In the genomic region with DNA sequence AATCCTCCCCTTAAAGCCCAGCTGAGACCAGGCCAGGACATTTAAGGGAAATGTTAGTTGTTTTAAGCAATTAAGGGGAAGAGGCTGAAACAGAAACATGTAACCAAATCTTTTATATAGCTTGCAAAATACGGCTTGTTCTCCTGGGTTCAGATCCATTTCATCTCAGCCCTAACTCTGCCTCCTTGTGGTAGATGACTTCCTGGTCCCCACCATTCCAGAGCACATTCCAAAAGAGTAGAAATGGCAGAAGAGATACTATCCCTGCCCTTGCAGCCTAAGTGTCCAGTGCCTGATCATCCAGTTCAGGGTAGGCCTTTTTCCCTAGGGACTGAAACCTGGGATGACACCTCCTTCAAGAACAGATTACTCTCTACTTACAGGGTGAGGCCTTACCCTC, we compare ENCODE assay signal across 19 cellular contexts.
"Had no signal": no experiment of that assay in that cellular context is flagged by ENCODE, and none has a peak within 500 bp of the region (broad histone marks: within the 10 kb centered on the region; RNA-seq: fewer than 3 reads in every experiment).

No MANE protein-coding gene starts in this region.

- DNase-seq: activated CD4-positive, CD25-positive, alpha-beta regulatory T cell treated with anti-CD3 and anti-CD28 coated beads, Interleukin-2, amount 50 U/mL, for 72 hours; activated naive CD4-positive, alpha-beta T cell; activated naive CD8-positive, alpha-beta T cell treated with anti-CD3 and anti-CD28 coated beads for 36 hours; activated T-cell treated with anti-CD3 and anti-CD28 coated beads, Interleukin-2, amount 50 U/mL, for 24 hours; central memory CD4-positive, alpha-beta T cell; dorsolateral prefrontal cortex; heart right ventricle; left lung; naive thymus-derived CD4-positive, alpha-beta T cell; small intestine; stimulated activated CD4-positive, alpha-beta T cell treated with anti-CD3 and anti-CD28 coated beads, Interleukin-2, amount 100 ng/mL, for 24 hours; stimulated activated naive B cell treated with anti-CD40 and anti-IgM and Interleukin-4, amounts not matched to agents 10 μg/mL and 1 μg/mL and 100 μg/mL, for 72 hours; trophoblast cell; uterus had no signal

- H3K9me3 ChIP-seq: heart right ventricle, left lung, uterus had no signal

- H3K27ac ChIP-seq: dorsolateral prefrontal cortex, heart right ventricle, left lung, uterus, VCaP had no signal

- H3K36me3 Mint-ChIP-seq: activated naive CD8-positive, alpha-beta T cell treated with anti-CD3 and anti-CD28 coated beads for 36 hours; naive thymus-derived CD4-positive, alpha-beta T cell; stimulated activated naive B cell treated with anti-CD40 and anti-IgM and Interleukin-4, amounts not matched to agents 10 μg/mL and 1 μg/mL and 100 μg/mL, for 72 hours had no signal

- H3K36me3 ChIP-seq: heart right ventricle, left lung, uterus had no signal

- H3K27me3 ChIP-seq: heart right ventricle, left lung, uterus had no signal

- H3K27ac Mint-ChIP-seq: activated naive CD8-positive, alpha-beta T cell treated with anti-CD3 and anti-CD28 coated beads for 36 hours; activated T-cell treated with anti-CD3 and anti-CD28 coated beads, Interleukin-2, amount 50 U/mL, for 24 hours; activated T-helper 2 cell treated with anti-CD3 and anti-CD28 coated beads, Interferon-gamma antibody, Interleukin-2, Interleukin-4, amounts not matched to agents 10 μg/mL and 5 μg/mL and 100 μg/mL, durations not matched to agents 14 hours and 24 hours and 36 hours; naive thymus-derived CD4-positive, alpha-beta T cell; stimulated activated naive B cell treated with anti-CD40 and anti-IgM and Interleukin-4, amounts not matched to agents 10 μg/mL and 1 μg/mL and 100 μg/mL, for 72 hours had no signal

- ATAC-seq: heart right ventricle; left lung; naive thymus-derived CD4-positive, alpha-beta T cell; sciatic nerve; stimulated activated naive B cell treated with anti-CD40 and anti-IgM and Interleukin-4, amounts not matched to agents 10 μg/mL and 1 μg/mL and 100 μg/mL, for 72 hours had no signal

- H3K27me3 Mint-ChIP-seq: activated naive CD8-positive, alpha-beta T cell treated with anti-CD3 and anti-CD28 coated beads for 36 hours; activated T-cell treated with anti-CD3 and anti-CD28 coated beads, Interleukin-2, amount 50 U/mL, for 24 hours; stimulated activated naive B cell treated with anti-CD40 and anti-IgM and Interleukin-4, amounts not matched to agents 10 μg/mL and 1 μg/mL and 100 μg/mL, for 72 hours had no signal

- H3K4me3 Mint-ChIP-seq: activated naive CD8-positive, alpha-beta T cell treated with anti-CD3 and anti-CD28 coated beads for 36 hours; activated T-cell treated with anti-CD3 and anti-CD28 coated beads, Interleukin-2, amount 50 U/mL, for 24 hours; naive thymus-derived CD4-positive, alpha-beta T cell; neural crest cell; stimulated activated naive B cell treated with anti-CD40 and anti-IgM and Interleukin-4, amounts not matched to agents 10 μg/mL and 1 μg/mL and 100 μg/mL, for 72 hours had no signal

- H3K9me3 Mint-ChIP-seq: activated T-cell treated with anti-CD3 and anti-CD28 coated beads, Interleukin-2, amount 50 U/mL, for 24 hours; activated T-helper 2 cell treated with anti-CD3 and anti-CD28 coated beads, Interferon-gamma antibody, Interleukin-2, Interleukin-4, amounts not matched to agents 10 μg/mL and 5 μg/mL and 100 μg/mL, durations not matched to agents 14 hours and 24 hours and 36 hours; neural crest cell had no signal

- H3K4me1 ChIP-seq: heart right ventricle, left lung, uterus had no signal

- H3K4me3 ChIP-seq: dorsolateral prefrontal cortex, heart right ventricle, left lung, lung, uterus had no signal

- H3K4me1 Mint-ChIP-seq: activated naive CD8-positive, alpha-beta T cell treated with anti-CD3 and anti-CD28 coated beads for 36 hours; naive thymus-derived CD4-positive, alpha-beta T cell; neural crest cell; stimulated activated naive B cell treated with anti-CD40 and anti-IgM and Interleukin-4, amounts not matched to agents 10 μg/mL and 1 μg/mL and 100 μg/mL, for 72 hours had no signal
